11 cellular contexts compared by ENCODE assay signal in the genomic region with DNA sequence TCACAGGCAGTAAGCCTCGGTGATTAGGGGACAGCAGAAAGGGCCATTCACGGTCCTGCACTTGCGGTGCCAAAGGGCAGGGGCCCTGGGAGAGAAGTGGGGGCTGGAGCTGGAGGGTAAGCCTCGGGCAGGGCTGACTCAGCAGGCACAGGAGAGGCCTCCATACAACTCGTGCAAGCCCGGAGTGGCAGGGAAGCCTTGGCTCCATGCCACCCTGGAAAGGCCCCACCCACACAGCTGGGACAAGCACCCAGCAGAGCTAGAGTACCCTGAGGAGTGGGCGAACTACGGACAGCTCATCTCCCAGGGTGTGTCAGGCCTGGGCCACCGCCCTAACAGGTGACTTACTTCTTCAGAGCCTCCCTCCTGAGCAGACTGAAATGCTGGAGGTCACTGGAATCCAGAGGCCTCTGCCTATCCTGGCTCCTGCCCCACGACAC. TPM values are rescaled to one million over a fixed set of nuclear protein-coding genes. Genes with fewer than 3 reads are reported as not detected.
DNase-seq lines count a peak whose midpoint lies in the region; ATAC-seq and TF ChIP-seq lines count a peak whose summit lies in the region.
"Had no signal": no experiment of that assay in that cellular context is flagged by ENCODE, and none has a peak within 500 bp of the region (broad histone marks: within the 10 kb centered on the region; RNA-seq: fewer than 3 reads in every experiment).

No MANE protein-coding gene starts in this region.

- WGBS in SK-N-SH (ENCODE audit: low lambda C conversion rate) = 49% methylated on average over 5 of the region's 10 CpGs

- CTCF ChIA-PET in SK-N-SH (lab: Yijun Ruan, JAX) = no interaction called here

- no peak overlapping the region for H2AFZ ChIP-seq in SK-N-SH (ENCODE audit: low read depth)

- H3K9me2 ChIP-seq in SK-N-SH = no peaks in the 10 kb centered on the region

- no peak for TF ChIP-seq EP300 in SK-N-SH (IDR thresholded peaks at IDR 0.05; ENCODE audit: borderline replicate concordance in 1 of 2, low read depth in 1 of 2, low read length in 1 of 2)

- DNase-seq in DMS53 (lab: John Stamatoyannopoulos, UW) = peak; percentile 53
- DNase-seq in DMS53 treated with DMSO at 0.1 percent for 48 hours (lab: John Stamatoyannopoulos, UW; ENCODE audit: unreplicated experiment) = no peak
- no peak for DNase-seq in SK-N-SH
- peak; percentile 50 for DNase-seq in left cardiac atrium
- DNase-seq in stimulated activated effector memory CD8-positive, alpha-beta T cell treated with anti-CD3 and anti-CD28 coated beads, Interleukin-12 subunit alpha, Interleukin-12 subunit beta, amount 100 ng/mL, for 72 hours (ENCODE audit: low spot score in 2 of 2) = no peak
- no peak for DNase-seq in T-helper 17 cell
- DNase-seq in NCI-H128 (lab: John Stamatoyannopoulos, UW; ENCODE audit: unreplicated experiment) = no peak
- DNase-seq: NCI-H2107 had no signal

- peaks cover 37% of the 10 kb centered on the region for H3K27me3 Mint-ChIP-seq in T-helper 17 cell

- no peak overlapping the region for H3K9ac ChIP-seq in SK-N-SH

- H3K79me2 ChIP-seq in SK-N-SH (ENCODE audit: insufficient read depth) = no peaks in the 10 kb centered on the region

- H3K9me3 ChIP-seq in SK-N-SH = no peaks in the 10 kb centered on the region
- no peaks in the 10 kb centered on the region for H3K9me3 ChIP-seq in T-helper 17 cell (ENCODE audit: control insufficient read depth, low read length, poor library complexity, severe bottlenecking)

- no peak for TF ChIP-seq RAD21 in SK-N-SH (IDR thresholded peaks at IDR 0.05; ENCODE audit: low read length)

- H3K36me3 ChIP-seq in SK-N-SH (replicated peaks in 1 of 2; ENCODE audit: control insufficient read depth in 1 of 2, insufficient read depth in 2 of 2, low read length in 1 of 2) = no peaks in the 10 kb centered on the region

- peaks cover 14% of the 10 kb centered on the region for H3F3A ChIP-seq in SK-N-SH (replicated peaks; ENCODE audit: insufficient read depth)

- no peak overlapping the region for H3K4me3 Mint-ChIP-seq in stimulated activated effector memory CD8-positive, alpha-beta T cell treated with anti-CD3 and anti-CD28 coated beads, Interleukin-12 subunit alpha, Interleukin-12 subunit beta, amount 100 ng/mL, for 72 hours
- H3K4me3 Mint-ChIP-seq in T-helper 17 cell = no peak overlapping the region
- H3K4me3 Mint-ChIP-seq: dendritic cell treated with granulocyte-macrophage colony-stimulating factor and Interleukin-4, amounts not matched to agents 40 ng/mL and 50 ng/mL, for 4 days had no signal

- ATAC-seq in left cardiac atrium (peak; percentile 60 to 64), HG02981 (IDR thresholded peaks at IDR 0.05; ENCODE audit: unreplicated experiment) (no peak), T-helper 17 cell (no peak)
- ATAC-seq in stimulated activated effector memory CD8-positive, alpha-beta T cell treated with anti-CD3 and anti-CD28 coated beads, Interleukin-12 subunit alpha, Interleukin-12 subunit beta, amount 100 ng/mL, for 72 hours = peak; percentile 8

- H3K4me1 Mint-ChIP-seq in stimulated activated effector memory CD8-positive, alpha-beta T cell treated with anti-CD3 and anti-CD28 coated beads, Interleukin-12 subunit alpha, Interleukin-12 subunit beta, amount 100 ng/mL, for 72 hours = no peaks in the 10 kb centered on the region
- H3K4me1 Mint-ChIP-seq in T-helper 17 cell = peaks cover 3% of the 10 kb centered on the region

- POLR2A ChIA-PET in SK-N-SH (lab: Yijun Ruan, JAX) = no interaction called here

- intact Hi-C loops in left cardiac atrium (cut with DNase I) = no loop called here

- no peaks in the 10 kb centered on the region for H3K27me3 ChIP-seq in SK-N-SH (ENCODE audit: insufficient read depth)

- H3K9me3 Mint-ChIP-seq in stimulated activated effector memory CD8-positive, alpha-beta T cell treated with anti-CD3 and anti-CD28 coated beads, Interleukin-12 subunit alpha, Interleukin-12 subunit beta, amount 100 ng/mL, for 72 hours = no peaks in the 10 kb centered on the region
- H3K9me3 Mint-ChIP-seq: dendritic cell treated with granulocyte-macrophage colony-stimulating factor and Interleukin-4, amounts not matched to agents 40 ng/mL and 50 ng/mL, for 4 days had no signal

- no peaks in the 10 kb centered on the region for H4K20me1 ChIP-seq in SK-N-SH (ENCODE audit: insufficient read depth)

- H3K27ac ChIP-seq in SK-N-SH (ENCODE audit: low read depth in 2 of 2, low read length in 1 of 2) = no peak overlapping the region; a peak in 1 of 4 replicates
- H3K27ac ChIP-seq: 22Rv1 had no signal

- H3K27ac Mint-ChIP-seq in stimulated activated effector memory CD8-positive, alpha-beta T cell treated with anti-CD3 and anti-CD28 coated beads, Interleukin-12 subunit alpha, Interleukin-12 subunit beta, amount 100 ng/mL, for 72 hours = no peak overlapping the region
- H3K27ac Mint-ChIP-seq in T-helper 17 cell = no peak overlapping the region
- H3K27ac Mint-ChIP-seq: dendritic cell treated with granulocyte-macrophage colony-stimulating factor and Interleukin-4, amounts not matched to agents 40 ng/mL and 50 ng/mL, for 4 days had no signal

- H3K4me3 ChIP-seq in SK-N-SH (ENCODE audit: low read depth in 2 of 2, low read length in 1 of 2) = no peak overlapping the region

- no peaks in the 10 kb centered on the region for H3K36me3 Mint-ChIP-seq in stimulated activated effector memory CD8-positive, alpha-beta T cell treated with anti-CD3 and anti-CD28 coated beads, Interleukin-12 subunit alpha, Interleukin-12 subunit beta, amount 100 ng/mL, for 72 hours
- H3K36me3 Mint-ChIP-seq in T-helper 17 cell (ENCODE audit: low read depth) = peaks cover 2% of the 10 kb centered on the region

- no peak overlapping the region for H3K4me2 ChIP-seq in SK-N-SH

- no peak for TF ChIP-seq CTCF in SK-N-SH (IDR thresholded peaks at IDR 0.05)

- peaks cover 14 to 21% of the 10 kb centered on the region in 2 experiments; a peak in 3 of 4 replicates for H3K4me1 ChIP-seq in SK-N-SH (ENCODE audit: control insufficient read depth in 1 of 2, insufficient read depth in 2 of 2, low read depth in 1 of 2, low read length in 1 of 2)

TF ChIP-seq in SK-N-SH, 30 proteins besides CTCF, POLR2A, EP300 and RAD21:
- no peak for TF ChIP-seq RXRA (IDR thresholded peaks at IDR 0.05; ENCODE audit: borderline replicate concordance, low read depth)
- TF ChIP-seq, protein P1, sequence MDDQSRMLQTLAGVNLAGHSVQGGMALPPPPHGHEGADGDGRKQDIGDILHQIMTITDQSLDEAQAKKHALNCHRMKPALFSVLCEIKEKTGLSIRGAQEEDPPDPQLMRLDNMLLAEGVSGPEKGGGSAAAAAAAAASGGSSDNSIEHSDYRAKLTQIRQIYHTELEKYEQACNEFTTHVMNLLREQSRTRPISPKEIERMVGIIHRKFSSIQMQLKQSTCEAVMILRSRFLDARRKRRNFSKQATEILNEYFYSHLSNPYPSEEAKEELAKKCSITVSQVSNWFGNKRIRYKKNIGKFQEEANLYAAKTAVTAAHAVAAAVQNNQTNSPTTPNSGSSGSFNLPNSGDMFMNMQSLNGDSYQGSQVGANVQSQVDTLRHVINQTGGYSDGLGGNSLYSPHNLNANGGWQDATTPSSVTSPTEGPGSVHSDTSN (IDR thresholded peaks at IDR 0.05) = 0 out of 2 replicates have a peak, but pooled peaks have one; percentile 16
- TF ChIP-seq MXI1 (IDR thresholded peaks at IDR 0.05; ENCODE audit: low read depth, low read length) = no peak
- peak; percentile 61 for TF ChIP-seq NFIC (IDR thresholded peaks at IDR 0.05; ENCODE audit: borderline replicate concordance)

RNA-seq across cellular contexts. Expression of gene CAMK2A, which starts 5.6 kb away (rescaled TPM):
- polyA plus RNA-seq in SK-N-SH (2012; rRNA removed) = 0.05 and 0.10 TPM in 2 replicates
- 0.01 and 0.03 TPM in 2 replicates for polyA plus RNA-seq in SK-N-SH (2012; cell fraction: cytosol; rRNA removed)
- 0.05 and 0.20 TPM in 2 replicates for polyA plus RNA-seq in SK-N-SH (2012; cell fraction: nucleus; rRNA removed)
- total RNA-seq in left cardiac atrium (10 to 100 TPM; 10.8 to 16.3 TPM), T-helper 17 cell (not detected)

RNA-seq across cellular contexts. Expression of gene ARSI, which starts 7.5 kb away (rescaled TPM):
- 0.03 and 0.20 TPM in 2 replicates for polyA plus RNA-seq in SK-N-SH (2012; rRNA removed)
- 0.01 and 0.04 TPM in 2 replicates for polyA plus RNA-seq in SK-N-SH (2012; cell fraction: cytosol; rRNA removed)
- 0.04 and 0.16 TPM in 2 replicates for polyA plus RNA-seq in SK-N-SH (2012; cell fraction: nucleus; rRNA removed)
- total RNA-seq in left cardiac atrium = under 1 TPM; 0.68 to 0.84 TPM
- not detected for total RNA-seq in T-helper 17 cell

Comparison
In these comparisons a context has a peak if more than half of its experiments do, and no peak if none do; other contexts are left out.
1. DNase-seq: peak in DMS53 (single experiment) and left cardiac atrium (single experiment); none in DMS53 treated with DMSO at 0.1 percent for 48 hours (single experiment), SK-N-SH (single experiment), stimulated activated effector memory CD8-positive, alpha-beta T cell treated with anti-CD3 and anti-CD28 coated beads, Interleukin-12 subunit alpha, Interleukin-12 subunit beta, amount 100 ng/mL, for 72 hours (0 of 2), T-helper 17 cell (0 of 3) and NCI-H128 (single experiment).
2. ATAC-seq: peak in left cardiac atrium (2 of 2) and stimulated activated effector memory CD8-positive, alpha-beta T cell treated with anti-CD3 and anti-CD28 coated beads, Interleukin-12 subunit alpha, Interleukin-12 subunit beta, amount 100 ng/mL, for 72 hours (single experiment); none in HG02981 (single experiment) and T-helper 17 cell (single experiment).
3. RNA of gene CAMK2A, which starts 5.6 kb away (total RNA-seq): 10.8 to 16.3 TPM in left cardiac atrium; not detected in T-helper 17 cell; every median in the first group is over 4 times any median in the second.